Comparison of ENCODE assay signal across 9 cellular contexts in genomic region chr9:125932012-125932411, GRCh38.
A peak's percentile ranks its signal among the peaks of the same experiment; 100 is the strongest.
DNase-seq lines count a peak whose midpoint lies in the region; ATAC-seq and TF ChIP-seq lines count a peak whose summit lies in the region.
"Had no signal": no experiment of that assay in that cellular context is flagged by ENCODE, and none has a peak within 500 bp of the region (broad histone marks: within the 10 kb centered on the region; RNA-seq: fewer than 3 reads in every experiment).

No MANE protein-coding gene starts in this region.

- H3K9me3 ChIP-seq in GM23248 (ENCODE audit: low read depth): no peaks in the 10 kb centered on the region
- H3K9me3 ChIP-seq in SJCRH30 (replicated peaks): no peaks in the 10 kb centered on the region

- intact Hi-C loops in natural killer cell (cut with micrococcal nuclease): no loop called here

- no peak overlapping the region for H3K27ac Mint-ChIP-seq in stimulated activated memory B cell treated with anti-CD40 and anti-IgM and Interleukin-4, amounts not matched to agents 10 μg/mL and 1 μg/mL and 100 μg/mL, for 72 hours
- no peak overlapping the region for H3K27ac Mint-ChIP-seq in natural killer cell
- H3K27ac Mint-ChIP-seq: naive B cell had no signal

- no peaks in the 10 kb centered on the region for H3K9me2 ChIP-seq in GM23248 (ENCODE audit: insufficient read depth)

- peak; percentile 99 for DNase-seq in GM23248
- DNase-seq in SJCRH30: peak; percentile 49 to 62
- peak; percentile 96 for DNase-seq in fibroblast of villous mesenchyme (ENCODE audit: low read depth)
- DNase-seq in renal cortical epithelial cell (ENCODE audit: low read depth): peak; percentile 99
- DNase-seq in NOMO-1 treated with DMSO at 0.1 percent for 48 hours (lab: John Stamatoyannopoulos, UW; ENCODE audit: unreplicated experiment): no peak
- no peak for DNase-seq in natural killer cell
- DNase-seq: naive B cell had no signal

- H3K27ac ChIP-seq in GM23248 (peak overlapping the region; percentile 72), SJCRH30 (no peak overlapping the region)

- no peaks in the 10 kb centered on the region for H3K27me3 Mint-ChIP-seq in stimulated activated memory B cell treated with anti-CD40 and anti-IgM and Interleukin-4, amounts not matched to agents 10 μg/mL and 1 μg/mL and 100 μg/mL, for 72 hours
- H3K27me3 Mint-ChIP-seq in natural killer cell (ENCODE audit: low read depth in 2 of 2): no peaks in the 10 kb centered on the region
- H3K27me3 Mint-ChIP-seq: naive B cell had no signal

- H3K36me3 Mint-ChIP-seq in stimulated activated memory B cell treated with anti-CD40 and anti-IgM and Interleukin-4, amounts not matched to agents 10 μg/mL and 1 μg/mL and 100 μg/mL, for 72 hours: peaks cover 28% of the 10 kb centered on the region
- H3K36me3 Mint-ChIP-seq in natural killer cell: no peaks in the 10 kb centered on the region

- H4K20me1 ChIP-seq in GM23248 (ENCODE audit: insufficient read depth): no peaks in the 10 kb centered on the region

- H3F3A ChIP-seq in GM23248 (ENCODE audit: insufficient read depth): peaks cover 26% of the 10 kb centered on the region

- H2AFZ ChIP-seq in GM23248: no peak overlapping the region; the same call in 1 of the 2 replicates

- peaks cover 14% of the 10 kb centered on the region; the same call in 1 of the 2 replicates for H3K79me2 ChIP-seq in GM23248 (ENCODE audit: insufficient read depth)

- H3K4me1 Mint-ChIP-seq in stimulated activated memory B cell treated with anti-CD40 and anti-IgM and Interleukin-4, amounts not matched to agents 10 μg/mL and 1 μg/mL and 100 μg/mL, for 72 hours: no peaks in the 10 kb centered on the region
- no peaks in the 10 kb centered on the region for H3K4me1 Mint-ChIP-seq in natural killer cell

- WGBS in GM23248 (ENCODE audit: low coverage in 1 of 2, low lambda C conversion rate in 2 of 2, missing lambda C conversion rate in 2 of 2), 2 experiments: 3 to 5% methylated on average over 5 of the region's 5 CpGs

- no peak for ATAC-seq in stimulated activated memory B cell treated with anti-CD40 and anti-IgM and Interleukin-4, amounts not matched to agents 10 μg/mL and 1 μg/mL and 100 μg/mL, for 72 hours
- no peak for ATAC-seq in GM18511 (IDR thresholded peaks at IDR 0.05; ENCODE audit: unreplicated experiment)
- no peak for ATAC-seq in natural killer cell

- H3K27me3 ChIP-seq in GM23248 (replicated peaks; ENCODE audit: insufficient read depth) (no peaks in the 10 kb centered on the region), SJCRH30 (no peaks in the 10 kb centered on the region)

- no peak overlapping the region for H3K4me3 Mint-ChIP-seq in stimulated activated memory B cell treated with anti-CD40 and anti-IgM and Interleukin-4, amounts not matched to agents 10 μg/mL and 1 μg/mL and 100 μg/mL, for 72 hours
- no peak overlapping the region for H3K4me3 Mint-ChIP-seq in natural killer cell
- H3K4me3 Mint-ChIP-seq: naive B cell had no signal

- TF ChIP-seq CTCF in fibroblast of villous mesenchyme (IDR thresholded peaks at IDR 0.05; ENCODE audit: insufficient read depth, low read depth, low read length) (no peak), natural killer cell (IDR thresholded peaks at IDR 0.05) (no peak)

- no peaks in the 10 kb centered on the region for H3K9me3 Mint-ChIP-seq in stimulated activated memory B cell treated with anti-CD40 and anti-IgM and Interleukin-4, amounts not matched to agents 10 μg/mL and 1 μg/mL and 100 μg/mL, for 72 hours
- no peaks in the 10 kb centered on the region for H3K9me3 Mint-ChIP-seq in natural killer cell
- H3K9me3 Mint-ChIP-seq: naive B cell had no signal

- peak overlapping the region; percentile 53 for H3K9ac ChIP-seq in GM23248

- peak overlapping the region; percentile 83 for H3K4me2 ChIP-seq in GM23248 (ENCODE audit: unreplicated experiment)

- H3K4me3 ChIP-seq in GM23248 (peak overlapping the region; percentile 34; the same call in 1 of the 2 replicates), SJCRH30 (no peak overlapping the region), fibroblast of villous mesenchyme (ENCODE audit: low read depth, low read length) (no peak overlapping the region)

- H3K36me3 ChIP-seq in GM23248 (ENCODE audit: low read depth) (peaks cover 15% of the 10 kb centered on the region; the same call in 1 of the 2 replicates), SJCRH30 (peaks cover 30% of the 10 kb centered on the region)

- H3K4me1 ChIP-seq in GM23248 (ENCODE audit: insufficient read depth) (peaks cover 26% of the 10 kb centered on the region), SJCRH30 (peaks cover 7% of the 10 kb centered on the region)

- in situ Hi-C loops in GM23248 (cut with MboI): no loop called here

Comparison
In these comparisons a context has a peak if more than half of its experiments do, and no peak if none do; other contexts are left out.
1. DNase-seq: peak in GM23248 (single experiment), SJCRH30 (2 of 2), fibroblast of villous mesenchyme (single experiment) and renal cortical epithelial cell (single experiment); none in NOMO-1 treated with DMSO at 0.1 percent for 48 hours (single experiment) and natural killer cell (single experiment).